ENCODE assay signal across 10 cellular contexts in the genomic region with DNA sequence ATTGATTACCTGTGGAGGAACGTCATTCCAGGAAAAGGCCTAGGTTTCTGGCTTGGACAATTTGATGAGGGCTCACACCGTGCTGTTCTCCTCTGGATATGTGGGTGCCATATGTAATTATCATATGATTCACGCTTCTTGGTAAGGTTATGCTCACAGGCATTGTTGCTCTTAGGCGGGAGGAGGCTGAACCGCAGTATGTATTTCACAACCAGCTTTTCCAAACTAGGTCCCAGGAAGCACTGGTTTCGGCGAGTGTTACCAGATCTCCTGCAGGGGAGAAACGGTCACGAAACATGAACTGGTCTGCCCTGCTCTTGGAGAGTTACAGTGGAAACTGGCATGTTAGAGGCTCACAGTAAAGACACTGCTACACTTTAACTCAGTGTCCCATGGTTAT. TPM values are rescaled to one million over a fixed set of nuclear protein-coding genes. Genes with fewer than 3 reads are reported as not detected.
A peak's percentile ranks its signal among the peaks of the same experiment; 100 is the strongest.
DNase-seq lines count a peak whose midpoint lies in the region; FAIRE-seq and TF ChIP-seq lines count a peak whose summit lies in the region.
"Had no signal": no experiment of that assay in that cellular context is flagged by ENCODE, and none has a peak within 500 bp of the region (broad histone marks: within the 10 kb centered on the region; RNA-seq: fewer than 3 reads in every experiment).

No MANE protein-coding gene starts in this region.

- peak overlapping the region; percentile 58 for H3K4me2 ChIP-seq in keratinocyte (ENCODE audit: control insufficient read depth, extremely low read depth, insufficient read depth, low read depth, low read length)
- H3K4me2 ChIP-seq: BLaER1 treated with 17β-estradiol and CSF1 and Interleukin-3, amounts not matched to agents 10 nM and 100 nM had no signal

- FAIRE-seq in keratinocyte (lab: Jason Lieb, UNC) = peak; percentile 56

- H3K9me3 Mint-ChIP-seq in T-helper 1 cell treated with Interleukin-12 subunit alpha and Interleukin-12 subunit beta and Interleukin-4 antibody, amounts not matched to agents 30 μg/mL and 1 μg/mL, for 36 hours = no peaks in the 10 kb centered on the region

- H3K4me1 ChIP-seq in keratinocyte (ENCODE audit: control insufficient read depth, extremely low read depth, insufficient read depth, low read length) = peaks cover 13% of the 10 kb centered on the region

- no peaks in the 10 kb centered on the region for H3K27me3 ChIP-seq in keratinocyte (ENCODE audit: control insufficient read depth, extremely low read depth, insufficient read depth, low read length)
- H3K27me3 ChIP-seq: BLaER1 treated with 17β-estradiol and CSF1 and Interleukin-3, amounts not matched to agents 10 nM and 100 nM; cardiac muscle cell had no signal

- TF ChIP-seq CTCF in keratinocyte (optimal IDR thresholded peaks at IDR 0.05 in 1 of 3, IDR thresholded peaks at IDR 0.05 in 1 of 3, conservative IDR thresholded peaks at IDR 0.05 in 1 of 3; ENCODE audit: extremely low read depth in 1 of 3, insufficient read depth in 2 of 3, low read length in 3 of 3) = no peak

- H3K4me3 ChIP-seq in keratinocyte (ENCODE audit: control insufficient read depth in 2 of 3, extremely low read depth in 1 of 3, insufficient read depth in 2 of 3, low read depth in 1 of 3, low read length in 3 of 3) = peak overlapping the region; percentile 24 to 55 (median 52)
- H3K4me3 ChIP-seq: BLaER1 treated with 17β-estradiol and CSF1 and Interleukin-3, amounts not matched to agents 10 nM and 100 nM; cardiac muscle cell had no signal

- peak overlapping the region; percentile 67 for H3K9ac ChIP-seq in keratinocyte (ENCODE audit: control insufficient read depth, extremely low read depth, insufficient read depth, low read length)
- H3K9ac ChIP-seq: BLaER1 treated with 17β-estradiol and CSF1 and Interleukin-3, amounts not matched to agents 10 nM and 100 nM had no signal

- peak overlapping the region; percentile 78 for H2AFZ ChIP-seq in keratinocyte (ENCODE audit: control insufficient read depth, low read length)

- H3K9me3 ChIP-seq in keratinocyte (ENCODE audit: control insufficient read depth, low read depth, low read length) = no peaks in the 10 kb centered on the region

- no peaks in the 10 kb centered on the region for H3K36me3 Mint-ChIP-seq in T-helper 1 cell treated with Interleukin-12 subunit alpha and Interleukin-12 subunit beta and Interleukin-4 antibody, amounts not matched to agents 30 μg/mL and 1 μg/mL, for 36 hours (ENCODE audit: low read depth)

- no peaks in the 10 kb centered on the region for H3K9me1 ChIP-seq in keratinocyte (ENCODE audit: control insufficient read depth, extremely low read depth, insufficient read depth, low read length)

- dilution Hi-C loops in keratinocyte (cut with MboI; ENCODE audit: extremely low pct_ligation_motif_present, low sequenced_read_pairs) = no loop called here

- no peaks in the 10 kb centered on the region for H4K20me1 ChIP-seq in keratinocyte (ENCODE audit: control insufficient read depth, extremely low read depth, insufficient read depth, low read length)
- H4K20me1 ChIP-seq: BLaER1 treated with 17β-estradiol and CSF1 and Interleukin-3, amounts not matched to agents 10 nM and 100 nM had no signal

- peak overlapping the region; percentile 76 for H3K27ac Mint-ChIP-seq in T-helper 1 cell treated with Interleukin-12 subunit alpha and Interleukin-12 subunit beta and Interleukin-4 antibody, amounts not matched to agents 30 μg/mL and 1 μg/mL, for 36 hours

- H3K27me3 Mint-ChIP-seq in T-helper 1 cell treated with Interleukin-12 subunit alpha and Interleukin-12 subunit beta and Interleukin-4 antibody, amounts not matched to agents 30 μg/mL and 1 μg/mL, for 36 hours (ENCODE audit: low read depth) = peaks cover 8% of the 10 kb centered on the region

- no peaks in the 10 kb centered on the region for H3K36me3 ChIP-seq in keratinocyte (ENCODE audit: control insufficient read depth in 2 of 2, extremely low read depth in 1 of 2, insufficient read depth in 2 of 2, low read length in 2 of 2)
- H3K36me3 ChIP-seq: BLaER1 treated with 17β-estradiol and CSF1 and Interleukin-3, amounts not matched to agents 10 nM and 100 nM; cardiac muscle cell had no signal

- H3K79me2 ChIP-seq in keratinocyte (ENCODE audit: control insufficient read depth, insufficient read depth, low read length) = no peaks in the 10 kb centered on the region

- H3K4me1 Mint-ChIP-seq in T-helper 1 cell treated with Interleukin-12 subunit alpha and Interleukin-12 subunit beta and Interleukin-4 antibody, amounts not matched to agents 30 μg/mL and 1 μg/mL, for 36 hours (ENCODE audit: low read depth) = peaks cover 20% of the 10 kb centered on the region

- DNase-seq in T-helper 1 cell (no peak), keratinocyte (ENCODE audit: low read depth, low spot score) (peak; percentile 36), superior temporal gyrus (ENCODE audit: extremely low spot score) (peak; percentile 32), SW480 (ENCODE audit: low spot score) (no peak), hepatic stellate cell (ENCODE audit: low spot score) (no peak), NCI-H2081 treated with DMSO at 0.1 percent for 48 hours (lab: John Stamatoyannopoulos, UW) (no peak)

- peak overlapping the region; percentile 65 for H3K4me3 Mint-ChIP-seq in T-helper 1 cell treated with Interleukin-12 subunit alpha and Interleukin-12 subunit beta and Interleukin-4 antibody, amounts not matched to agents 30 μg/mL and 1 μg/mL, for 36 hours

- H3K27ac ChIP-seq in angular gyrus (ENCODE audit: low read depth, low read length) = peak overlapping the region; percentile 72
- H3K27ac ChIP-seq in keratinocyte (ENCODE audit: control insufficient read depth, insufficient read depth, low read length) = peak overlapping the region; percentile 82
- H3K27ac ChIP-seq: BLaER1 treated with 17β-estradiol and CSF1 and Interleukin-3, amounts not matched to agents 10 nM and 100 nM; cardiac muscle cell had no signal

RNA-seq across cellular contexts. Expression of a gene that starts 0.8 kb away (rescaled TPM):
- polyA plus RNA-seq in keratinocyte = 3.8 to 4.0 TPM (median 3.9 TPM) in 3 replicates
- polyA plus RNA-seq in keratinocyte (2011; ENCODE audit: low read depth) = 0.80 TPM
- 2.9 and 4.1 TPM in 2 replicates for polyA plus RNA-seq in keratinocyte (2011; cell fraction: cytosol; rRNA removed)
- 3.7 and 3.8 TPM in 2 replicates for polyA plus RNA-seq in keratinocyte (2011; cell fraction: nucleus; rRNA removed)
- polyA plus RNA-seq in keratinocyte (2012; ENCODE audit: low replicate concordance) = 2.8 and 5.9 TPM in 2 replicates
- 0.69 to 1.6 TPM (median 1.1 TPM) in 3 replicates for polyA minus RNA-seq in keratinocyte
- polyA minus RNA-seq in keratinocyte (2011; cell fraction: cytosol; rRNA and poly(A)+ RNA removed) = 4.8 TPM
- polyA minus RNA-seq in keratinocyte (2011; cell fraction: nucleus; rRNA and poly(A)+ RNA removed) = 1.7 and 1.8 TPM in 2 replicates

Comparison
In these comparisons a context has a peak if more than half of its experiments do, and no peak if none do; other contexts are left out.
1. DNase-seq: peak in keratinocyte (single experiment) and superior temporal gyrus (single experiment); none in T-helper 1 cell (0 of 5), SW480 (single experiment), hepatic stellate cell (single experiment) and NCI-H2081 treated with DMSO at 0.1 percent for 48 hours (single experiment).